ENCODE assay signal across 16 cellular contexts in the genomic region with DNA sequence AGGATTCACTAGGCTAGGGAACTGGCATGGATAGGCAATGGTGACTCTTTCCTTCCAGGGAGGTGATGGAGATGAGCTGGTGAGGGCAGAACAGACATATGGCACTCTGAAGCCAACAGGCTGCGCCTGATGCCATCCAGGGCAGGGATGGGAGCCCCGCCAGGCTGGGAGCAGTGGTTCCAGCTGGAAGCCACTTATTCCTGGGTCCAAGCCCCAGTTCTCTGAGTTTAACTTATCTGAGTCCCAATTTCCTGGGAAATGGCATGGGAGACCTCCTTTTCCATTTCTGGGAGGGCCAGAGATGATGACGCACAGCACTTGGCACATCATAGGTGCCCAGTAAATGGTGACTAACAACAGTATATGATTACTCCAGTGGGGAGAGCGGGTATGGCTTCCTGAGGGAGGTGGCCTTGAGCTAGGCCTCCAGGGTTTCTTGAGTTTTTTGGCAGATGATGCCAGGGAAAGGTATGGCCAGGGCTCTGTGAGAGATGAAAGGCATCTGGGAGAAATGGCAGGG. TPM values are rescaled to one million over a fixed set of nuclear protein-coding genes. Genes with fewer than 3 reads are reported as not detected.
DNase-seq lines count a peak whose midpoint lies in the region; ATAC-seq and TF ChIP-seq lines count a peak whose summit lies in the region.
"Had no signal": no experiment of that assay in that cellular context is flagged by ENCODE, and none has a peak within 500 bp of the region (broad histone marks: within the 10 kb centered on the region; RNA-seq: fewer than 3 reads in every experiment).

No MANE protein-coding gene starts in this region.

- no peaks in the 10 kb centered on the region for H3K27me3 Mint-ChIP-seq in MCF 10A (ENCODE audit: insufficient read depth, unreplicated experiment)
- peaks cover 8% of the 10 kb centered on the region for H3K27me3 Mint-ChIP-seq in endothelial cell (ENCODE audit: unreplicated experiment)

- 87% methylated on average over 4 of the region's 4 CpGs for WGBS in mammary epithelial cell (ENCODE audit: low coverage, missing lambda C conversion rate)

- H3K4me1 ChIP-seq in mammary epithelial cell (ENCODE audit: insufficient read depth, low read length) (peaks cover 7% of the 10 kb centered on the region), osteoblast (ENCODE audit: insufficient read depth, low read length) (peaks cover 79% of the 10 kb centered on the region), uterus (peaks cover 14 to 19% of the 10 kb centered on the region in 2 donors)

- no peak overlapping the region for H3K27ac ChIP-seq in mammary epithelial cell (ENCODE audit: insufficient read depth, low read depth, low read length)
- peak overlapping the region; percentile 95 for H3K27ac ChIP-seq in osteoblast (ENCODE audit: low read depth, low read length)
- H3K27ac ChIP-seq in uterus, result peak overlapping the region; percentile 97 to 99

- H3K4me2 ChIP-seq in mammary epithelial cell (ENCODE audit: insufficient read depth, low read depth, low read length) (no peak overlapping the region), osteoblast (ENCODE audit: insufficient read depth, low read length) (peak overlapping the region; percentile 39)

- intact Hi-C loops in MCF 10A (cut with micrococcal nuclease), result no loop called here
- intact Hi-C loops in mammary epithelial cell (cut with micrococcal nuclease), result no loop called here
- intact Hi-C loops in uterus (cut with DNase I; ENCODE audit: low total_unique reads), result no loop called here

- no peaks in the 10 kb centered on the region for H3K9me3 Mint-ChIP-seq in MCF 10A (ENCODE audit: unreplicated experiment)
- H3K9me3 Mint-ChIP-seq in endothelial cell (ENCODE audit: unreplicated experiment), result no peaks in the 10 kb centered on the region
- H3K9me3 Mint-ChIP-seq: endodermal cell; naive thymus-derived CD4-positive, alpha-beta T cell had no signal

- no peak overlapping the region for H3K9ac ChIP-seq in mammary epithelial cell (ENCODE audit: insufficient read depth, low read length)

- H3K4me3 Mint-ChIP-seq in MCF 10A (ENCODE audit: unreplicated experiment) (no peak overlapping the region), endothelial cell (ENCODE audit: unreplicated experiment) (peak overlapping the region; percentile 10)
- H3K4me3 Mint-ChIP-seq: endodermal cell had no signal

- no peak for ATAC-seq in GM18505 (IDR thresholded peaks at IDR 0.05; ENCODE audit: unreplicated experiment)
- ATAC-seq: K562; naive thymus-derived CD4-positive, alpha-beta T cell had no signal

- in situ Hi-C loops in mammary epithelial cell (cut with MboI; ENCODE audit: low sequenced_read_pairs in 2 of 2), result no loop called here

- H3K4me3 ChIP-seq in mammary epithelial cell (replicated peaks in 1 of 3; ENCODE audit: insufficient read depth in 1 of 3, low read depth in 2 of 3, low read length in 3 of 3) (no peak overlapping the region), osteoblast (ENCODE audit: insufficient read depth, low read length) (no peak overlapping the region), uterus (no peak overlapping the region)
- H3K4me3 ChIP-seq: adrenal gland, K562 had no signal

- H3K27me3 ChIP-seq in mammary epithelial cell (ENCODE audit: insufficient read depth, low read length) (no peaks in the 10 kb centered on the region), osteoblast (ENCODE audit: insufficient read depth, low read length) (no peaks in the 10 kb centered on the region), uterus (no peaks in the 10 kb centered on the region)
- H3K27me3 ChIP-seq: adrenal gland had no signal

- no peak overlapping the region for H2AFZ ChIP-seq in mammary epithelial cell (ENCODE audit: low read depth, low read length)
- no peak overlapping the region for H2AFZ ChIP-seq in osteoblast (ENCODE audit: low read length)

- H3K9me3 ChIP-seq in mammary epithelial cell (replicated peaks; ENCODE audit: insufficient read depth, low read length) (no peaks in the 10 kb centered on the region), osteoblast (ENCODE audit: low read depth, low read length) (no peaks in the 10 kb centered on the region), uterus (no peaks in the 10 kb centered on the region)
- H3K9me3 ChIP-seq: adrenal gland had no signal

- dilution Hi-C loops in mammary epithelial cell (cut with HindIII; ENCODE audit: low sequenced_read_pairs), result no loop called here

- H3K79me2 ChIP-seq in mammary epithelial cell (ENCODE audit: insufficient read depth, low read length) (no peaks in the 10 kb centered on the region), osteoblast (ENCODE audit: insufficient read depth, low read length) (peaks cover 89% of the 10 kb centered on the region)

- TF ChIP-seq POLR2A in uterus (IDR thresholded peaks at IDR 0.05) (no peak), GM18505 (IDR thresholded peaks at IDR 0.05; ENCODE audit: borderline replicate concordance, extremely low read depth, insufficient read depth, insufficient read length) (no peak)

- H3K36me3 Mint-ChIP-seq in MCF 10A (ENCODE audit: insufficient read depth, unreplicated experiment) (no peaks in the 10 kb centered on the region), endothelial cell (ENCODE audit: low read depth, unreplicated experiment) (peaks cover 4% of the 10 kb centered on the region)

- TF ChIP-seq CTCF in MCF 10A (IDR thresholded peaks at IDR 0.05; ENCODE audit: unreplicated experiment) (no peak), mammary epithelial cell (conservative IDR thresholded peaks at IDR 0.05 in 1 of 2, IDR thresholded peaks at IDR 0.05 in 1 of 2; ENCODE audit: extremely low read depth in 1 of 2, insufficient read depth in 1 of 2, low read depth in 1 of 2, low read length in 2 of 2) (no peak), endothelial cell (IDR thresholded peaks at IDR 0.05; ENCODE audit: unreplicated experiment) (no peak), osteoblast (IDR thresholded peaks at IDR 0.05; ENCODE audit: extremely low read depth, low read depth, low read length) (peak; percentile 5), uterus (IDR thresholded peaks at IDR 0.05) (no peak)

- BruUV-seq in MCF 10A (replicated peaks; lab: Mats Ljungman, UMichigan), result no TSS peak
- BruUV-seq in mammary epithelial cell (replicated peaks; lab: Mats Ljungman, UMichigan), result no TSS peak

- POLR2A ChIA-PET in MCF 10A (lab: Yijun Ruan, JAX), result no interaction called here

- H3K4me1 Mint-ChIP-seq in MCF 10A (ENCODE audit: insufficient read depth, unreplicated experiment), result peaks cover 17% of the 10 kb centered on the region
- H3K4me1 Mint-ChIP-seq in endothelial cell (ENCODE audit: unreplicated experiment), result peaks cover 15% of the 10 kb centered on the region

- H3K27ac Mint-ChIP-seq in MCF 10A (ENCODE audit: low read depth, unreplicated experiment), result no peak overlapping the region
- no peak overlapping the region for H3K27ac Mint-ChIP-seq in endothelial cell (ENCODE audit: unreplicated experiment)
- H3K27ac Mint-ChIP-seq: endodermal cell had no signal

- CTCF ChIA-PET in MCF 10A (lab: Yijun Ruan, JAX) (interaction anchor here (1.2 kb wide), 2 partner anchors 10 to 14 kb away, joined by 4 to 5 read pairs; no protein-coding TSS in a partner anchor), mammary epithelial cell (lab: Charles Lee; ENCODE audit: low non-redundant PET) (no interaction called here)

- H3K36me3 ChIP-seq in mammary epithelial cell (ENCODE audit: insufficient read depth, low read length) (no peaks in the 10 kb centered on the region), osteoblast (ENCODE audit: insufficient read depth, low read length) (peaks cover 48% of the 10 kb centered on the region), uterus (no peaks in the 10 kb centered on the region)
- H3K36me3 ChIP-seq: adrenal gland had no signal

- DNase-seq in MCF 10A (ENCODE audit: unreplicated experiment) (peak; percentile 47), mammary epithelial cell (no peak), endothelial cell (ENCODE audit: low spot score) (no peak), osteoblast (ENCODE audit: insufficient read length, low spot score, missing footprints) (peak; percentile 92), uterus (no peak), NCI-H2196 treated with DMSO at 0.1 percent for 48 hours (lab: John Stamatoyannopoulos, UW; ENCODE audit: unreplicated experiment) (no peak), GM19240 (ENCODE audit: insufficient read length, low spot score) (no peak)
- DNase-seq: activated CD8-positive, alpha-beta memory T cell treated with anti-CD3 and anti-CD28 coated beads for 24 hours; adrenal gland; AML-193; endodermal cell; naive thymus-derived CD4-positive, alpha-beta T cell; NCI-H2081; stimulated activated naive CD4-positive, alpha-beta T cell treated with Interleukin-2 at 50 U/mL for 16 hours had no signal

- H4K20me1 ChIP-seq in mammary epithelial cell (ENCODE audit: insufficient read depth, low read length) (no peaks in the 10 kb centered on the region), osteoblast (ENCODE audit: insufficient read depth, low read length) (peaks cover 34% of the 10 kb centered on the region)

RNA-seq across cellular contexts. Expression of a gene that starts 7.2 kb away (rescaled TPM):
- total RNA-seq in MCF 10A (2022), result 0.07 and 0.63 TPM in 2 replicates
- total RNA-seq in mammary epithelial cell, result 1 to 10 TPM in 1 of 2 donors, not detected in 1; 1.5 TPM
- 0.25 TPM for polyA plus RNA-seq in mammary epithelial cell
- not detected for polyA minus RNA-seq in mammary epithelial cell
- 23.7 TPM for total RNA-seq in endothelial cell (ENCODE audit: unreplicated experiment)
- 531 and 567 TPM in 2 replicates for total RNA-seq in osteoblast
- 100 to 1,000 TPM in 3 of 4 donors, 10 to 100 TPM in 1; 60.2 to 378 (median 235) TPM for total RNA-seq in uterus

RNA-seq across cellular contexts. Expression of a gene that starts 18.1 kb away (rescaled TPM):
- total RNA-seq in MCF 10A (2022) (not detected in 2 replicates), mammary epithelial cell (not detected), endothelial cell (ENCODE audit: unreplicated experiment) (0.59 TPM), osteoblast (0.29 and 0.36 TPM in 2 replicates), uterus (under 1 TPM; 0.29 to 0.77 (median 0.38) TPM)
- polyA plus RNA-seq in mammary epithelial cell, result not detected
- polyA minus RNA-seq in mammary epithelial cell, result not detected
- total RNA-seq: endodermal cell; naive thymus-derived CD4-positive, alpha-beta T cell had no signal
- polyA plus RNA-seq: naive thymus-derived CD4-positive, alpha-beta T cell had no signal

RNA-seq across cellular contexts. Expression of a gene that starts 41.4 kb away (rescaled TPM):
- total RNA-seq in MCF 10A (2022), result not detected in 2 replicates
- not detected for total RNA-seq in mammary epithelial cell
- polyA plus RNA-seq in mammary epithelial cell, result not detected
- not detected for polyA minus RNA-seq in mammary epithelial cell
- total RNA-seq in endothelial cell (ENCODE audit: unreplicated experiment), result not detected
- under 0.01 TPM in 1 of 2 replicates, not detected in the other for total RNA-seq in osteoblast
- total RNA-seq in uterus, result not detected
- total RNA-seq: adrenal gland; endodermal cell; K562; naive thymus-derived CD4-positive, alpha-beta T cell had no signal
- polyA plus RNA-seq: adrenal gland; K562; naive thymus-derived CD4-positive, alpha-beta T cell had no signal

Comparison
In these comparisons a context has a peak if more than half of its experiments do, and no peak if none do; other contexts are left out.
1. DNase-seq: peak in MCF 10A (single experiment) and osteoblast (single experiment); none in mammary epithelial cell (single experiment), endothelial cell (single experiment), uterus (0 of 2), NCI-H2196 treated with DMSO at 0.1 percent for 48 hours (single experiment) and GM19240 (single experiment).